ENCODE assay signal across 11 cellular contexts in genomic region chr10:6148251-6148691, GRCh38. TPM values are rescaled to one million over a fixed set of nuclear protein-coding genes. Genes with fewer than 3 reads are reported as not detected.
DNase-seq lines count a peak whose midpoint lies in the region; ATAC-seq and TF ChIP-seq lines count a peak whose summit lies in the region.
"Had no signal": no experiment of that assay in that cellular context is flagged by ENCODE, and none has a peak within 500 bp of the region (broad histone marks: within the 10 kb centered on the region; RNA-seq: fewer than 3 reads in every experiment).

No MANE protein-coding gene starts in this region.

- intact Hi-C loops in testis (cut with DNase I; ENCODE audit: low total_unique reads), result loop anchor here (5.0 kb wide), 1 partner anchor 41 kb away; no protein-coding TSS in a partner anchor

- H3K27ac Mint-ChIP-seq in immature natural killer cell, result peak overlapping the region in 5 of 6 donors; percentile 9 to 51 (median 29)

- no peaks in the 10 kb centered on the region for H3K9me3 ChIP-seq in testis
- H3K9me3 ChIP-seq: MG63 had no signal

- H3K4me3 ChIP-seq in testis, result no peak overlapping the region
- H3K4me3 ChIP-seq: MG63 had no signal

- ATAC-seq in GM18511 (IDR thresholded peaks at IDR 0.05; ENCODE audit: unreplicated experiment) (peak; percentile 23), HG03460 (IDR thresholded peaks at IDR 0.05; ENCODE audit: unreplicated experiment) (no peak)

- DNase-seq in AML-193 (lab: John Stamatoyannopoulos, UW) (peak; percentile 97 to 98), RPMI7951 (ENCODE audit: low read depth) (peak; percentile 56), immature natural killer cell (no peak), DMS114 treated with DMSO at 0.1 percent for 48 hours (lab: John Stamatoyannopoulos, UW; ENCODE audit: unreplicated experiment) (no peak), NCI-H446 (lab: John Stamatoyannopoulos, UW) (no peak), testis (no peak)
- DNase-seq: activated CD4-positive, alpha-beta T cell treated with anti-CD3 and anti-CD28 coated beads for 1 hour; erythroblast; MG63 had no signal

- H3K36me3 Mint-ChIP-seq in immature natural killer cell, result no peaks in the 10 kb centered on the region

- H3K27me3 Mint-ChIP-seq in immature natural killer cell (ENCODE audit: low read depth in 3 of 3), result peaks cover 0 to 14% (median 2%) of the 10 kb centered on the region in 3 donors

- no peaks in the 10 kb centered on the region for H3K36me3 ChIP-seq in testis (ENCODE audit: low read depth, missing control alignments)

- no peak for TF ChIP-seq CTCF in testis (IDR thresholded peaks at IDR 0.05)

- H3K4me3 Mint-ChIP-seq in immature natural killer cell, result peak overlapping the region in 2 of 5 donors; percentile 4 to 15

- TF ChIP-seq POLR2A in testis (IDR thresholded peaks at IDR 0.05), result no peak

- WGBS in testis, 2 donors, result 82 to 84% methylated on average over 7 of the region's 7 CpGs

- peaks cover 29% of the 10 kb centered on the region for H3K4me1 ChIP-seq in testis

- no peaks in the 10 kb centered on the region for H3K27me3 ChIP-seq in testis
- H3K27me3 ChIP-seq: MG63 had no signal

- peaks cover 53 to 62% of the 10 kb centered on the region in 2 donors for H3K4me1 Mint-ChIP-seq in immature natural killer cell

- H3K27ac ChIP-seq in testis, result no peak overlapping the region

- no peaks in the 10 kb centered on the region for H3K9me3 Mint-ChIP-seq in immature natural killer cell

RNA-seq across cellular contexts. Expression of gene PFKFB3, which starts 54.5 kb away (rescaled TPM):
- 44.3 and 46.6 TPM in 2 replicates for total RNA-seq in RPMI7951 (2014; rRNA removed; shearing (Covaris generic))
- polyA plus RNA-seq in immature natural killer cell, result 1 to 10 TPM; 3.2 to 8.0 (median 3.9) TPM
- total RNA-seq in testis, result 10 to 100 TPM; 53.9 to 65.3 TPM
- polyA plus RNA-seq in testis (ENCODE audit: insufficient read depth, low read depth, low replicate concordance), result 31.7 TPM

RNA-seq across cellular contexts. Expression of gene RBM17, which starts 59.4 kb away (rescaled TPM):
- 39.4 and 40.2 TPM in 2 replicates for total RNA-seq in RPMI7951 (2014; rRNA removed; shearing (Covaris generic))
- polyA plus RNA-seq in immature natural killer cell (10 to 100 TPM; 30.9 to 91.5 (median 55.5) TPM), testis (ENCODE audit: insufficient read depth, low read depth, low replicate concordance) (145 TPM)
- 100 to 1,000 TPM; 114 to 121 TPM for total RNA-seq in testis

Comparison
In these comparisons a context has a peak if more than half of its experiments do, and no peak if none do; other contexts are left out.
1. DNase-seq: peak in AML-193 (2 of 2) and RPMI7951 (single experiment); none in immature natural killer cell (0 of 3), DMS114 treated with DMSO at 0.1 percent for 48 hours (single experiment), NCI-H446 (0 of 2) and testis (single experiment).